Comparison of ENCODE assay signal across 17 cellular contexts in genomic region chr4:111986125-111986524, GRCh38.
"Had no signal": no experiment of that assay in that cellular context is flagged by ENCODE, and none has a peak within 500 bp of the region (broad histone marks: within the 10 kb centered on the region; RNA-seq: fewer than 3 reads in every experiment).

No MANE protein-coding gene starts in this region.

- H3K4me1 Mint-ChIP-seq: neural progenitor cell had no signal

- H3K9me3 Mint-ChIP-seq: natural killer cell treated with Interleukin-12 subunit alpha and Interleukin-12 subunit beta and Interleukin-15 and Interleukin-18, amount 100 ng/mL, for 72 hours; neural progenitor cell had no signal

- ATAC-seq: gastrocnemius medialis; left colon; left ventricle myocardium superior; natural killer cell treated with Interleukin-12 subunit alpha and Interleukin-12 subunit beta and Interleukin-15 and Interleukin-18, amount 100 ng/mL, for 72 hours had no signal

- H3K9ac ChIP-seq: neural progenitor cell had no signal

- H3K4me1 ChIP-seq: esophagus muscularis mucosa, gastrocnemius medialis, neural progenitor cell had no signal

- H3K4me3 Mint-ChIP-seq: natural killer cell treated with Interleukin-12 subunit alpha and Interleukin-12 subunit beta and Interleukin-15 and Interleukin-18, amount 100 ng/mL, for 72 hours; neural progenitor cell had no signal

- H3K36me3 ChIP-seq: esophagus muscularis mucosa, gastrocnemius medialis, neural progenitor cell, ovary, right atrium auricular region had no signal

- H3K4me3 ChIP-seq: esophagus muscularis mucosa, gastrocnemius medialis, lung, neural progenitor cell, right atrium auricular region had no signal

- H3K36me3 Mint-ChIP-seq: natural killer cell treated with Interleukin-12 subunit alpha and Interleukin-12 subunit beta and Interleukin-15 and Interleukin-18, amount 100 ng/mL, for 72 hours; neural progenitor cell had no signal

- H3K9me3 ChIP-seq: esophagus muscularis mucosa, gastrocnemius medialis, ovary, right atrium auricular region had no signal

- H3K27me3 ChIP-seq: esophagus muscularis mucosa, gastrocnemius medialis, neural progenitor cell, ovary, right atrium auricular region had no signal

- DNase-seq: effector memory CD4-positive, alpha-beta T cell; gastrocnemius medialis; left colon; left ventricle myocardium superior; mesenchymal stem cell; midbrain; nucleus accumbens; ovary; small intestine; stimulated activated CD4-positive, alpha-beta T cell treated with anti-CD3 and anti-CD28 coated beads, Interleukin-12 subunit alpha, Interleukin-12 subunit beta, amount 100 ng/mL, for 4 hours; stimulated activated naive CD4-positive, alpha-beta T cell had no signal

- H3K27ac ChIP-seq: epithelial cell of prostate, esophagus muscularis mucosa, gastrocnemius medialis, neural progenitor cell, ovary had no signal

- H3K27ac Mint-ChIP-seq: natural killer cell treated with Interleukin-12 subunit alpha and Interleukin-12 subunit beta and Interleukin-15 and Interleukin-18, amount 100 ng/mL, for 72 hours; neural progenitor cell had no signal

- H3K4me2 ChIP-seq: neural progenitor cell had no signal
